Comparison of ENCODE assay signal across 25 cellular contexts in the genomic region with DNA sequence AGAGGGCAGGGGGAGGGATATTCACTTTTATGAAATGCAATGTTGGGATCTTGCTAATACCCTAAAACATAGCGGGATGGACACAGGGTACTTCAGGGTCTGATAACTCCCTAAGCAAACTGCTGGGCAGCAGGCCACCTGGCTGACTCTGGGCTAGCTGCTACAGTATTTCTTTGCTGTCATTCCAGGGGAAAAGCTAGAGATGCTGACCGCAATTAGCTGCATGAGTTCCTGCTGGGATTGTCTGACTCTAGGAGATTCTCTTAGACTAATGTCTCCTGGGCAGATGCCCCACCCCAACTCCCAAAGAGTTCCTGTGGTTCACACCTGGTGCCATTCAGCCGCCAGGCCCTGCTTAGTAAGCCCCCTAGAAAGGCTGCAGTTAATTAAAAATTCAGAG.
"Had no signal": no experiment of that assay in that cellular context is flagged by ENCODE, and none has a peak within 500 bp of the region (broad histone marks: within the 10 kb centered on the region; RNA-seq: fewer than 3 reads in every experiment).

No MANE protein-coding gene starts in this region.

- H3K27ac ChIP-seq: adrenal gland, ascending aorta, epithelial cell of prostate, gastroesophageal sphincter, heart left ventricle, right lobe of liver, skin epidermis, thyroid gland, WERI-Rb-1 had no signal

- H3K4me1 Mint-ChIP-seq: activated T-helper 17 cell treated with anti-CD3 and anti-CD28 coated beads, Interleukin-2, amount 50 U/mL, for 72 hours had no signal

- H3K4me3 ChIP-seq: adrenal gland, ascending aorta, gastroesophageal sphincter, heart left ventricle, right lobe of liver, skin epidermis, thyroid gland had no signal

- H3K9me3 Mint-ChIP-seq: activated T-cell treated with anti-CD3 and anti-CD28 coated beads, Interleukin-2, amount 50 U/mL, for 24 hours; activated T-helper 17 cell treated with anti-CD3 and anti-CD28 coated beads, Interleukin-2, amount 50 U/mL, for 72 hours; memory B cell; nephron; stimulated activated naive CD8-positive, alpha-beta T cell treated with anti-CD3 and anti-CD28 coated beads, Interleukin-15, Interleukin-2, amounts not matched to agents 100 ng/mL and 50 ng/mL, for 24 hours had no signal

- DNase-seq: activated CD4-positive, alpha-beta T cell treated with anti-CD3 and anti-CD28 coated beads for 1 hour; activated CD4-positive, alpha-beta T cell treated with anti-CD3 and anti-CD28 coated beads, Interleukin-2, amount 50 U/mL, for 1 hour; activated CD8-positive, alpha-beta memory T cell treated with anti-CD3 and anti-CD28 coated beads for 24 hours; activated CD8-positive, alpha-beta memory T cell treated with anti-CD3 and anti-CD28 coated beads, Interleukin-2, amount 50 U/mL, for 4 hours; activated T-cell treated with anti-CD3 and anti-CD28 coated beads, Interleukin-2, amount 50 U/mL, for 24 hours; adrenal gland; cerebellar nuclear complex; cortex of kidney; heart left ventricle; islet precursor cell; left colon; right lobe of liver; stimulated activated CD4-positive, alpha-beta T cell treated with anti-CD3 and anti-CD28 coated beads, Interleukin-1b, Interleukin-23, amount 100 ng/mL, for 48 hours; substantia nigra; thyroid gland; WERI-Rb-1 had no signal

- H3K27ac Mint-ChIP-seq: activated naive CD8-positive, alpha-beta T cell; activated T-cell treated with anti-CD3 and anti-CD28 coated beads, Interleukin-2, amount 50 U/mL, for 24 hours; activated T-helper 17 cell treated with anti-CD3 and anti-CD28 coated beads, Interleukin-2, amount 50 U/mL, for 72 hours; memory B cell; stimulated activated naive CD8-positive, alpha-beta T cell treated with anti-CD3 and anti-CD28 coated beads, Interleukin-15, Interleukin-2, amounts not matched to agents 100 ng/mL and 50 ng/mL, for 24 hours had no signal

- H3K4me3 Mint-ChIP-seq: activated naive CD8-positive, alpha-beta T cell; activated T-cell treated with anti-CD3 and anti-CD28 coated beads, Interleukin-2, amount 50 U/mL, for 24 hours; activated T-helper 17 cell treated with anti-CD3 and anti-CD28 coated beads, Interleukin-2, amount 50 U/mL, for 72 hours; memory B cell; nephron; stimulated activated naive CD8-positive, alpha-beta T cell treated with anti-CD3 and anti-CD28 coated beads, Interleukin-15, Interleukin-2, amounts not matched to agents 100 ng/mL and 50 ng/mL, for 24 hours had no signal

- H3K36me3 Mint-ChIP-seq: activated naive CD8-positive, alpha-beta T cell; memory B cell had no signal

- H3K27me3 ChIP-seq: adrenal gland, ascending aorta, right lobe of liver, thyroid gland had no signal

- H3K4me1 ChIP-seq: adrenal gland, ascending aorta, gastroesophageal sphincter, heart left ventricle, right lobe of liver, thyroid gland had no signal

- ATAC-seq: activated T-helper 17 cell treated with anti-CD3 and anti-CD28 coated beads, Interleukin-2, amount 50 U/mL, for 72 hours; gastroesophageal sphincter; heart left ventricle; left colon had no signal

- H3K36me3 ChIP-seq: adrenal gland, ascending aorta, gastroesophageal sphincter, heart left ventricle, right lobe of liver, thyroid gland, WERI-Rb-1 had no signal

- H3K9me3 ChIP-seq: adrenal gland, ascending aorta, gastroesophageal sphincter, heart left ventricle, right lobe of liver, thyroid gland had no signal
